Comparison of ENCODE assay signal across 34 cellular contexts in genomic region chr14:47264842-47265241, GRCh38.
"Had no signal": no experiment of that assay in that cellular context is flagged by ENCODE, and none has a peak within 500 bp of the region (broad histone marks: within the 10 kb centered on the region; RNA-seq: fewer than 3 reads in every experiment).

No MANE protein-coding gene starts in this region.

- H3K27me3 ChIP-seq: adrenal gland, ascending aorta, body of pancreas, brain microvascular endothelial cell, breast epithelium, cardiac muscle cell had no signal

- DNase-seq: activated effector memory CD4-positive, alpha-beta T cell treated with anti-CD3 and anti-CD28 coated beads, Interleukin-2, amount 50 U/mL, for 16 hours; activated effector memory CD4-positive, alpha-beta T cell treated with Interleukin-2 at 50 U/mL for 16 hours; activated gamma-delta T cell; activated gamma-delta T cell treated with Interleukin-2 at 50 U/mL for 16 hours; activated naive CD4-positive, alpha-beta T cell; activated naive CD4-positive, alpha-beta T cell treated with anti-CD3 and anti-CD28 coated beads for 36 hours; activated naive CD4-positive, alpha-beta T cell treated with anti-CD3 and anti-CD28 coated beads, Interleukin-2, amount 10 ng/mL, durations not matched to agents 7 days and 5 days; activated naive CD4-positive, alpha-beta T cell treated with anti-CD3 and anti-CD28 coated beads, Interleukin-2, amount 50 U/mL, for 16 hours; activated naive CD4-positive, alpha-beta T cell treated with Interleukin-2 at 50 U/mL for 16 hours; activated naive CD8-positive, alpha-beta T cell treated with anti-CD3 and anti-CD28 coated beads for 36 hours; activated naive CD8-positive, alpha-beta T cell treated with anti-CD3 and anti-CD28 coated beads, Interleukin-2, amount 10 ng/mL, durations not matched to agents 7 days and 5 days; activated naive CD8-positive, alpha-beta T cell treated with anti-CD3 and anti-CD28 coated beads, Interleukin-2, amount 50 U/mL, for 24 hours; activated T-cell treated with anti-CD3 and anti-CD28 coated beads, Interleukin-2, amount 50 U/mL, for 1 hour; activated T-cell treated with anti-CD3 and anti-CD28 coated beads, Interleukin-2, amount 50 U/mL, for 24 hours; activated T-cell treated with anti-CD3 and anti-CD28 coated beads, Interleukin-2, amount 50 U/mL, for 4 hours; activated T-cell treated with anti-CD3 and anti-CD28 coated beads, Interleukin-2, amount 50 U/mL, for 48 hours; activated T-cell treated with anti-CD3 and anti-CD28 coated beads, Interleukin-2, amount 50 U/mL, for 72 hours; adrenal gland; amniotic stem cell; amygdala; anterior cingulate cortex; aorta; body of pancreas; brain microvascular endothelial cell; caudate nucleus; central memory CD4-positive, alpha-beta T cell; cerebellar nuclear complex had no signal

- H3K4me3 ChIP-seq: adrenal gland, ascending aorta, body of pancreas, breast epithelium, cardiac muscle cell had no signal

- H3K4me1 ChIP-seq: adrenal gland, ascending aorta, body of pancreas, breast epithelium had no signal

- ATAC-seq: activated naive CD4-positive, alpha-beta T cell treated with anti-CD3 and anti-CD28 coated beads, Interleukin-2, amount 50 U/mL, for 72 hours; activated naive CD8-positive, alpha-beta T cell treated with anti-CD3 and anti-CD28 coated beads, Interleukin-2, amount 50 U/mL, for 24 hours; activated T-cell treated with anti-CD3 and anti-CD28 coated beads, Interleukin-2, amount 50 U/mL, for 4 hours; activated T-cell treated with anti-CD3 and anti-CD28 coated beads, Interleukin-2, amount 50 U/mL, for 72 hours; activated T-helper 17 cell treated with anti-CD3 and anti-CD28 coated beads, Interleukin-2, amount 50 U/mL, for 72 hours; body of pancreas had no signal

- H3K9me3 ChIP-seq: adrenal gland, ascending aorta, body of pancreas, breast epithelium had no signal

- H3K27ac ChIP-seq: adrenal gland, ascending aorta, body of pancreas, brain microvascular endothelial cell, breast epithelium, cardiac muscle cell had no signal

- H3K36me3 ChIP-seq: adrenal gland, ascending aorta, brain microvascular endothelial cell, breast epithelium, cardiac muscle cell had no signal

- FAIRE-seq: astrocyte, bronchial epithelial cell had no signal
